Comparison of ENCODE assay signal across 9 cellular contexts in genomic region chr11:5690216-5690615, GRCh38. TPM values are rescaled to one million over a fixed set of nuclear protein-coding genes. Genes with fewer than 3 reads are reported as not detected.
DNase-seq lines count a peak whose midpoint lies in the region; ATAC-seq and TF ChIP-seq lines count a peak whose summit lies in the region.
"Had no signal": no experiment of that assay in that cellular context is flagged by ENCODE, and none has a peak within 500 bp of the region (broad histone marks: within the 10 kb centered on the region; RNA-seq: fewer than 3 reads in every experiment).

No MANE protein-coding gene starts in this region.

- no peaks in the 10 kb centered on the region for H3K27me3 ChIP-seq in foreskin keratinocyte

- peaks cover 8% of the 10 kb centered on the region for H3K4me1 ChIP-seq in foreskin keratinocyte

- peak overlapping the region; percentile 53 for H3K4me3 ChIP-seq in retinal pigment epithelial cell (ENCODE audit: low read length)

- H3K27ac ChIP-seq in foreskin keratinocyte: peak overlapping the region; percentile 81

- DNase-seq in GM04503 (ENCODE audit: low read depth) (peak; percentile 19), UCSD-AML1 (lab: John Stamatoyannopoulos, UW; ENCODE audit: unreplicated experiment) (peak; percentile 27), foreskin keratinocyte (peak; percentile 41 to 57), retinal pigment epithelial cell (ENCODE audit: low read depth) (no peak), NCI-H2171 treated with DMSO at 0.1 percent for 48 hours (lab: John Stamatoyannopoulos, UW) (no peak), NCI-H2107 treated with DMSO at 0.1 percent for 48 hours (lab: John Stamatoyannopoulos, UW; ENCODE audit: unreplicated experiment) (no peak)

- TF ChIP-seq CTCF in foreskin keratinocyte (conservative IDR thresholded peaks at IDR 0.05) (no peak), retinal pigment epithelial cell (conservative IDR thresholded peaks at IDR 0.05; ENCODE audit: low read depth, low read length) (no peak)

- ATAC-seq in foreskin keratinocyte (peak; percentile 32), GM21786 (IDR thresholded peaks at IDR 0.05; ENCODE audit: unreplicated experiment) (no peak), HG03095 (IDR thresholded peaks at IDR 0.05; ENCODE audit: unreplicated experiment) (no peak)
- ATAC-seq: Panc1 had no signal

RNA-seq across cellular contexts. Expression of gene TRIM22, which starts 0.6 kb away (rescaled TPM):
- total RNA-seq in foreskin keratinocyte: 63.6 and 69.6 TPM in 2 replicates
- 25.3 and 28.2 TPM in 2 replicates for polyA plus RNA-seq in foreskin keratinocyte

RNA-seq across cellular contexts. Expression of gene TRIM5, which starts 5.3 kb away (rescaled TPM):
- total RNA-seq in foreskin keratinocyte: 37.2 and 48.4 TPM in 2 replicates
- 16.0 and 18.2 TPM in 2 replicates for polyA plus RNA-seq in foreskin keratinocyte

RNA-seq across cellular contexts. Expression of gene OR56B1, which starts 46.0 kb away (rescaled TPM):
- not detected in 2 replicates for total RNA-seq in foreskin keratinocyte
- polyA plus RNA-seq in foreskin keratinocyte: not detected in 2 replicates

Comparison
In these comparisons a context has a peak if more than half of its experiments do, and no peak if none do; other contexts are left out.
1. DNase-seq: peak in GM04503 (single experiment), UCSD-AML1 (single experiment) and foreskin keratinocyte (2 of 2); none in retinal pigment epithelial cell (single experiment), NCI-H2171 treated with DMSO at 0.1 percent for 48 hours (single experiment) and NCI-H2107 treated with DMSO at 0.1 percent for 48 hours (single experiment).